1 cellular context compared by ENCODE assay signal in the genomic region with DNA sequence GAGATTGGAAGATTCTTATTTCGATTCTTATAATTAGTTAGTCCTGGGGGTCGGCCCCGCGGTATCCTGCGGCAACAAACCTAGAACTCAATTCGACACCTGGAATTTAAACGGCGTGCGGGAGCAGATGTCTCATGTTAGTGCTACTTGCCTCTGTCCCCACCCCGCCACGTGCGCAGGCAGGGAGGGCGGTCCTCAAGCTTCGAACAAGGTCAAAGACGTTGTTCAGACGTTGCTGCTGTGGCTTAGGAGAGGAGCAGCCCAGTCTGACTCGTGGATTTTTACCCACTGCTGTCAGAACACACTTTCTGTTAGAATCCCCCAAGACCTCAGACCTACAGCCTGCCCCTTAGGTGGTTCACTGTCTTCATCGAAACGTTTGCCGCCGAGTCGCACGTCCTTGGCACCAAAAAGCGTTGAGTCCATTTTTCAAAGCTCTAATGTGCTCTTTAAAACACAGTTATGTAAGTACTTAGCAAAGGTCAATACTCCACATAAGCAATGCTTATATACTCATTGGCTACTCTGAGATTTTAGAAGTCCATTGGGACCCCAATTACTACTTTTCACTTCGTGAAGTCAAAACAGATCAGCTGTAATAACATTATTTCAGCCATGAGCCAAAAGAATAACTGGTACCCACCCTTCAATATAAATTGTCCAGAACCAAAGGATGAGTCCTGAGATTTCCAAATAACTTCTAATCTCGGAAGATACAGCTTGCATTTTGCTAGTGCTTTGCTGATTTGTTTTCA.
TF ChIP-seq lines count a peak whose summit lies in the region.

No MANE protein-coding gene starts in this region.

TF ChIP-seq in K562, 482 proteins besides CTCF, POLR2A, EP300 and RAD21 (continues in another document):
- TF ChIP-seq ZC3H11A (IDR thresholded peaks at IDR 0.05; ENCODE audit: low read depth, low read length) (no peak), ARNT (IDR thresholded peaks at IDR 0.05) (peak in 1 of 2 experiments; percentile 67; a peak in 1 of 4 replicates), TEAD2 (tag; IDR thresholded peaks at IDR 0.05) (no peak), FUS (optimal IDR thresholded peaks at IDR 0.05; ENCODE audit: low read depth, low read length) (no peak), ZNF282 (CRISPR knock-in tag; IDR thresholded peaks at IDR 0.05) (no peak; the same call in 1 of the 2 replicates), NCOA6 (IDR thresholded peaks at IDR 0.05) (no peak), CBX1 (IDR thresholded peaks at IDR 0.05; ENCODE audit: low read depth) (peak; percentile 94), RUNX1 (IDR thresholded peaks at IDR 0.05; ENCODE audit: low read depth) (0 out of 2 replicates have a peak, but pooled peaks have one; percentile 35), PTTG1 (tag; IDR thresholded peaks at IDR 0.05; ENCODE audit: low read depth) (peak; percentile 44; the same call in 1 of the 2 replicates), PTBP1 (IDR thresholded peaks at IDR 0.05; ENCODE audit: low read depth, low read length) (no peak), BDP1 (IDR thresholded peaks at IDR 0.05; ENCODE audit: insufficient read depth, insufficient read length) (no peak), ZNF384 (IDR thresholded peaks at IDR 0.05; ENCODE audit: low read depth, low read length) (no peak), NR1H2 (CRISPR knock-in tag; IDR thresholded peaks at IDR 0.05) (no peak), MYC (IDR thresholded peaks at IDR 0.05; ENCODE audit: low read depth, low read length) (peak; percentile 99), MYC (CRISPR knock-in tag; IDR thresholded peaks at IDR 0.05; ENCODE audit: borderline replicate concordance, low read depth) (peak; percentile 98), MEF2A (IDR thresholded peaks at IDR 0.05; ENCODE audit: control insufficient read depth, low read depth, low read length) (no peak), SOX6 (IDR thresholded peaks at IDR 0.05) (no peak), FIP1L1 (IDR thresholded peaks at IDR 0.05; ENCODE audit: low read depth, low read length, poor library complexity, severe bottlenecking) (no peak), GATAD2A (IDR thresholded peaks at IDR 0.05) (no peak), PHF8 (IDR thresholded peaks at IDR 0.05; ENCODE audit: borderline replicate concordance, low read length) (peak; percentile 79), ZBTB7A (IDR thresholded peaks at IDR 0.05; ENCODE audit: borderline replicate concordance, control insufficient read depth, low read depth, low read length) (no peak), TCFL5 (CRISPR knock-in tag; conservative IDR thresholded peaks at IDR 0.05) (no peak), SREBF2 (CRISPR knock-in tag; IDR thresholded peaks at IDR 0.05) (no peak), SAP30 (IDR thresholded peaks at IDR 0.05; ENCODE audit: borderline replicate concordance, insufficient read depth, low read depth, low read length, poor library complexity, severe bottlenecking) (peak; percentile 76), EGR1 (conservative IDR thresholded peaks at IDR 0.05) (no peak), ZNF764 (CRISPR knock-in tag; IDR thresholded peaks at IDR 0.05; ENCODE audit: low read depth) (no peak), MAFG (tag; conservative IDR thresholded peaks at IDR 0.05) (no peak; the same call in 1 of the 2 replicates), NFATC3 (IDR thresholded peaks at IDR 0.05) (peak; percentile 48; the same call in 1 of the 2 replicates), TFAM (CRISPR knock-in tag; conservative IDR thresholded peaks at IDR 0.05) (no peak), U2AF1 (optimal IDR thresholded peaks at IDR 0.05; ENCODE audit: low read depth, low read length) (no peak), FOXA1 (IDR thresholded peaks at IDR 0.05; ENCODE audit: borderline replicate concordance) (no peak), ZNF778 (CRISPR knock-in tag; IDR thresholded peaks at IDR 0.05) (no peak), GTF2A2 (tag; IDR thresholded peaks at IDR 0.05) (no peak), SMAD4 (CRISPR knock-in tag; conservative IDR thresholded peaks at IDR 0.05) (peak; percentile 83), CREB1 (IDR thresholded peaks at IDR 0.05) (no peak), CREB1 (CRISPR knock-in tag; IDR thresholded peaks at IDR 0.05) (no peak), ERF (CRISPR knock-in tag; IDR thresholded peaks at IDR 0.05) (peak; percentile 93; the same call in 1 of the 2 replicates), ZSCAN32 (CRISPR knock-in tag; IDR thresholded peaks at IDR 0.05) (no peak), ZC3H8 (IDR thresholded peaks at IDR 0.05) (no peak), CHCHD3 (CRISPR knock-in tag; IDR thresholded peaks at IDR 0.05) (no peak)
- TF ChIP-seq, protein P1, sequence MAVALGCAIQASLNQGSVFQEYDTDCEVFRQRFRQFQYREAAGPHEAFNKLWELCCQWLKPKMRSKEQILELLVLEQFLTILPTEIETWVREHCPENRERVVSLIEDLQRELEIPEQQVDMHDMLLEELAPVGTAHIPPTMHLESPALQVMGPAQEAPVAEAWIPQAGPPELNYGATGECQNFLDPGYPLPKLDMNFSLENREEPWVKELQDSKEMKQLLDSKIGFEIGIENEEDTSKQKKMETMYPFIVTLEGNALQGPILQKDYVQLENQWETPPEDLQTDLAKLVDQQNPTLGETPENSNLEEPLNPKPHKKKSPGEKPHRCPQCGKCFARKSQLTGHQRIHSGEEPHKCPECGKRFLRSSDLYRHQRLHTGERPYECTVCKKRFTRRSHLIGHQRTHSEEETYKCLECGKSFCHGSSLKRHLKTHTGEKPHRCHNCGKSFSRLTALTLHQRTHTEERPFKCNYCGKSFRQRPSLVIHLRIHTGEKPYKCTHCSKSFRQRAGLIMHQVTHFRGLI (CRISPR knock-in tag; IDR thresholded peaks at IDR 0.05): peak; percentile 83; the same call in 1 of the 2 replicates
- TF ChIP-seq, protein P2, sequence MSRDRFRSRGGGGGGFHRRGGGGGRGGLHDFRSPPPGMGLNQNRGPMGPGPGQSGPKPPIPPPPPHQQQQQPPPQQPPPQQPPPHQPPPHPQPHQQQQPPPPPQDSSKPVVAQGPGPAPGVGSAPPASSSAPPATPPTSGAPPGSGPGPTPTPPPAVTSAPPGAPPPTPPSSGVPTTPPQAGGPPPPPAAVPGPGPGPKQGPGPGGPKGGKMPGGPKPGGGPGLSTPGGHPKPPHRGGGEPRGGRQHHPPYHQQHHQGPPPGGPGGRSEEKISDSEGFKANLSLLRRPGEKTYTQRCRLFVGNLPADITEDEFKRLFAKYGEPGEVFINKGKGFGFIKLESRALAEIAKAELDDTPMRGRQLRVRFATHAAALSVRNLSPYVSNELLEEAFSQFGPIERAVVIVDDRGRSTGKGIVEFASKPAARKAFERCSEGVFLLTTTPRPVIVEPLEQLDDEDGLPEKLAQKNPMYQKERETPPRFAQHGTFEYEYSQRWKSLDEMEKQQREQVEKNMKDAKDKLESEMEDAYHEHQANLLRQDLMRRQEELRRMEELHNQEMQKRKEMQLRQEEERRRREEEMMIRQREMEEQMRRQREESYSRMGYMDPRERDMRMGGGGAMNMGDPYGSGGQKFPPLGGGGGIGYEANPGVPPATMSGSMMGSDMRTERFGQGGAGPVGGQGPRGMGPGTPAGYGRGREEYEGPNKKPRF (IDR thresholded peaks at IDR 0.05; ENCODE audit: low read depth, low read length): no peak
- TF ChIP-seq, protein P3, sequence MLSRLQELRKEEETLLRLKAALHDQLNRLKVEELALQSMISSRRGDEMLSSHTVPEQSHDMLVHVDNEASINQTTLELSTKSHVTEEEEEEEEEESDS (CRISPR knock-in tag; IDR thresholded peaks at IDR 0.05): no peak
- TF ChIP-seq, protein P4, sequence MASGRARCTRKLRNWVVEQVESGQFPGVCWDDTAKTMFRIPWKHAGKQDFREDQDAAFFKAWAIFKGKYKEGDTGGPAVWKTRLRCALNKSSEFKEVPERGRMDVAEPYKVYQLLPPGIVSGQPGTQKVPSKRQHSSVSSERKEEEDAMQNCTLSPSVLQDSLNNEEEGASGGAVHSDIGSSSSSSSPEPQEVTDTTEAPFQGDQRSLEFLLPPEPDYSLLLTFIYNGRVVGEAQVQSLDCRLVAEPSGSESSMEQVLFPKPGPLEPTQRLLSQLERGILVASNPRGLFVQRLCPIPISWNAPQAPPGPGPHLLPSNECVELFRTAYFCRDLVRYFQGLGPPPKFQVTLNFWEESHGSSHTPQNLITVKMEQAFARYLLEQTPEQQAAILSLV (tag; IDR thresholded peaks at IDR 0.05): no peak
- TF ChIP-seq, protein P5, sequence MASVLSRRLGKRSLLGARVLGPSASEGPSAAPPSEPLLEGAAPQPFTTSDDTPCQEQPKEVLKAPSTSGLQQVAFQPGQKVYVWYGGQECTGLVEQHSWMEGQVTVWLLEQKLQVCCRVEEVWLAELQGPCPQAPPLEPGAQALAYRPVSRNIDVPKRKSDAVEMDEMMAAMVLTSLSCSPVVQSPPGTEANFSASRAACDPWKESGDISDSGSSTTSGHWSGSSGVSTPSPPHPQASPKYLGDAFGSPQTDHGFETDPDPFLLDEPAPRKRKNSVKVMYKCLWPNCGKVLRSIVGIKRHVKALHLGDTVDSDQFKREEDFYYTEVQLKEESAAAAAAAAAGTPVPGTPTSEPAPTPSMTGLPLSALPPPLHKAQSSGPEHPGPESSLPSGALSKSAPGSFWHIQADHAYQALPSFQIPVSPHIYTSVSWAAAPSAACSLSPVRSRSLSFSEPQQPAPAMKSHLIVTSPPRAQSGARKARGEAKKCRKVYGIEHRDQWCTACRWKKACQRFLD (CRISPR knock-in tag; IDR thresholded peaks at IDR 0.05): peak; percentile 96
- TF ChIP-seq, protein P6, sequence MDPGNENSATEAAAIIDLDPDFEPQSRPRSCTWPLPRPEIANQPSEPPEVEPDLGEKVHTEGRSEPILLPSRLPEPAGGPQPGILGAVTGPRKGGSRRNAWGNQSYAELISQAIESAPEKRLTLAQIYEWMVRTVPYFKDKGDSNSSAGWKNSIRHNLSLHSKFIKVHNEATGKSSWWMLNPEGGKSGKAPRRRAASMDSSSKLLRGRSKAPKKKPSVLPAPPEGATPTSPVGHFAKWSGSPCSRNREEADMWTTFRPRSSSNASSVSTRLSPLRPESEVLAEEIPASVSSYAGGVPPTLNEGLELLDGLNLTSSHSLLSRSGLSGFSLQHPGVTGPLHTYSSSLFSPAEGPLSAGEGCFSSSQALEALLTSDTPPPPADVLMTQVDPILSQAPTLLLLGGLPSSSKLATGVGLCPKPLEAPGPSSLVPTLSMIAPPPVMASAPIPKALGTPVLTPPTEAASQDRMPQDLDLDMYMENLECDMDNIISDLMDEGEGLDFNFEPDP (CRISPR knock-in tag; IDR thresholded peaks at IDR 0.05): no peak
- TF ChIP-seq, protein P7, sequence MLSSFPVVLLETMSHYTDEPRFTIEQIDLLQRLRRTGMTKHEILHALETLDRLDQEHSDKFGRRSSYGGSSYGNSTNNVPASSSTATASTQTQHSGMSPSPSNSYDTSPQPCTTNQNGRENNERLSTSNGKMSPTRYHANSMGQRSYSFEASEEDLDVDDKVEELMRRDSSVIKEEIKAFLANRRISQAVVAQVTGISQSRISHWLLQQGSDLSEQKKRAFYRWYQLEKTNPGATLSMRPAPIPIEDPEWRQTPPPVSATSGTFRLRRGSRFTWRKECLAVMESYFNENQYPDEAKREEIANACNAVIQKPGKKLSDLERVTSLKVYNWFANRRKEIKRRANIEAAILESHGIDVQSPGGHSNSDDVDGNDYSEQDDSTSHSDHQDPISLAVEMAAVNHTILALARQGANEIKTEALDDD (IDR thresholded peaks at IDR 0.05): no peak; the same call in 1 of the 2 replicates
- TF ChIP-seq, protein P8, sequence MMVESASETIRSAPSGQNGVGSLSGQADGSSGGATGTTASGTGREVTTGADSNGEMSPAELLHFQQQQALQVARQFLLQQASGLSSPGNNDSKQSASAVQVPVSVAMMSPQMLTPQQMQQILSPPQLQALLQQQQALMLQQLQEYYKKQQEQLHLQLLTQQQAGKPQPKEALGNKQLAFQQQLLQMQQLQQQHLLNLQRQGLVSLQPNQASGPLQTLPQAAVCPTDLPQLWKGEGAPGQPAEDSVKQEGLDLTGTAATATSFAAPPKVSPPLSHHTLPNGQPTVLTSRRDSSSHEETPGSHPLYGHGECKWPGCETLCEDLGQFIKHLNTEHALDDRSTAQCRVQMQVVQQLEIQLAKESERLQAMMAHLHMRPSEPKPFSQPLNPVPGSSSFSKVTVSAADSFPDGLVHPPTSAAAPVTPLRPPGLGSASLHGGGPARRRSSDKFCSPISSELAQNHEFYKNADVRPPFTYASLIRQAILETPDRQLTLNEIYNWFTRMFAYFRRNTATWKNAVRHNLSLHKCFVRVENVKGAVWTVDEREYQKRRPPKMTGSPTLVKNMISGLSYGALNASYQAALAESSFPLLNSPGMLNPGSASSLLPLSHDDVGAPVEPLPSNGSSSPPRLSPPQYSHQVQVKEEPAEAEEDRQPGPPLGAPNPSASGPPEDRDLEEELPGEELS (CRISPR knock-in tag; IDR thresholded peaks at IDR 0.05; ENCODE audit: borderline replicate concordance): peak; percentile 99
- TF ChIP-seq, protein P9, sequence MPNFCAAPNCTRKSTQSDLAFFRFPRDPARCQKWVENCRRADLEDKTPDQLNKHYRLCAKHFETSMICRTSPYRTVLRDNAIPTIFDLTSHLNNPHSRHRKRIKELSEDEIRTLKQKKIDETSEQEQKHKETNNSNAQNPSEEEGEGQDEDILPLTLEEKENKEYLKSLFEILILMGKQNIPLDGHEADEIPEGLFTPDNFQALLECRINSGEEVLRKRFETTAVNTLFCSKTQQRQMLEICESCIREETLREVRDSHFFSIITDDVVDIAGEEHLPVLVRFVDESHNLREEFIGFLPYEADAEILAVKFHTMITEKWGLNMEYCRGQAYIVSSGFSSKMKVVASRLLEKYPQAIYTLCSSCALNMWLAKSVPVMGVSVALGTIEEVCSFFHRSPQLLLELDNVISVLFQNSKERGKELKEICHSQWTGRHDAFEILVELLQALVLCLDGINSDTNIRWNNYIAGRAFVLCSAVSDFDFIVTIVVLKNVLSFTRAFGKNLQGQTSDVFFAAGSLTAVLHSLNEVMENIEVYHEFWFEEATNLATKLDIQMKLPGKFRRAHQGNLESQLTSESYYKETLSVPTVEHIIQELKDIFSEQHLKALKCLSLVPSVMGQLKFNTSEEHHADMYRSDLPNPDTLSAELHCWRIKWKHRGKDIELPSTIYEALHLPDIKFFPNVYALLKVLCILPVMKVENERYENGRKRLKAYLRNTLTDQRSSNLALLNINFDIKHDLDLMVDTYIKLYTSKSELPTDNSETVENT (CRISPR knock-in tag; IDR thresholded peaks at IDR 0.05): peak; percentile 39; the same call in 1 of the 2 replicates
